In the genomic region with DNA sequence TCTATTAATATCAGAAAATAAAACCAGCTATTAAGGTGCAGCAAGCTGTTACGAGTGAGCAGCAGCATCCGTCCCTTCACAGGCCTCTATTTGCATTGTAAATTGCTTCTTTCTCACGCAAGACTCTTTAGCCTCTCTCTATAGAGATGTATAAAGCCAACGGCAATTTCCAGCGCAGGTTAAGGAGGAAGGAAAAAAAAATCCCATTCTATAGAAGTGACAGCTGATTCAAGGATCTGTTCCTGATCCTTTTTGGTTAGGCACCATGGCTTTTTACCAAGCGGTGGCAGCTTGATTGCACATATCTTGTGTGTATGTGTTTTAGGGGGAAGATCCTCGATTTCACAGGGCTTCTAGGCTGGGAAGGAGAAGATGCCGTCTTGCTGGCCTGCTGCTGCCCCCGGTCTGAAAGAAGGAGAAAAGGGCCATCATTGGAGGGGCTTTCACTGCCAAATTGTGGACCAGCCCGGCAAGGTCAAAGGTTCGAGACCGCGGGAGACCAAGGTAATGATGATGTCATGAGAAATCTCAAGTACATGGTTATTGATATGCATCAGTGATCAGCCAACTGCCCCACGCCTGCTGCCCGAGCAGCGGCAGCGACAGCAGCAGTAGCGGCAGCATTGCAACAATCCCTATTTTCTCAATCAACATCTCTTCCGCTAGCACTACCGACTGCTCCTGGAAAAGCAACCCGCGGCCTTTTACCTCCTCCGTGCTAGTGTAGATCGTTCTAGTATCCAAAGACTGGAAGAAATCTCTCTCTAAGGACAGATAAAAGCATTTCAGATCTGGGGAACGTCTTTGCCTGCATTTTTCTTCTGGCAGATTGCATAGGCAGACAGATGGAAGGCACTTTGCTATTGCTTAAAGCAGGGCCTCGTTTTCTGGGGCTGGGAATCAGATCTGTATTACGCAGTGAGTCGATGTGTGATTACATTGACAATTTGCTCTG, we compare ENCODE assay signal across 8 cellular contexts.
DNase-seq lines count a peak whose midpoint lies in the region; ATAC-seq and TF ChIP-seq lines count a peak whose summit lies in the region.

No MANE protein-coding gene starts in this region.

- H3K27ac ChIP-seq in BLaER1: no peak overlapping the region
- no peak overlapping the region for H3K27ac ChIP-seq in SU-DHL-6 (ENCODE audit: low read depth, low read length)
- no peak overlapping the region for H3K27ac ChIP-seq in urinary bladder (ENCODE audit: low read depth)

- TF ChIP-seq CTCF in SU-DHL-6 (IDR thresholded peaks at IDR 0.05; ENCODE audit: insufficient read depth, low read length, poor library complexity, severe bottlenecking): no peak

- H3K4me3 ChIP-seq in BLaER1 (no peak overlapping the region), SU-DHL-6 (ENCODE audit: insufficient read depth, low read length, poor library complexity, severe bottlenecking) (peak overlapping the region; percentile 78), iPS-11a (ENCODE audit: low read depth, low read length) (peak overlapping the region; percentile 37), urinary bladder (ENCODE audit: low read depth, low read length) (peak overlapping the region; percentile 28)

- WGBS in urinary bladder: 6% methylated on average over 28 of the region's 28 CpGs

- no peak overlapping the region for H3K9ac ChIP-seq in BLaER1
- H3K9ac ChIP-seq in SU-DHL-6 (ENCODE audit: low read length): peak overlapping the region; percentile 60

- H3K9me3 ChIP-seq in BLaER1 (peaks cover 8% of the 10 kb centered on the region; the same call in 1 of the 2 replicates), SU-DHL-6 (ENCODE audit: insufficient read depth, low read length) (no peaks in the 10 kb centered on the region)

- peak overlapping the region; percentile 27; the same call in 1 of the 2 replicates for H3K4me2 ChIP-seq in BLaER1
- H3K4me2 ChIP-seq in SU-DHL-6 (ENCODE audit: low read depth, low read length, poor library complexity, severe bottlenecking): peak overlapping the region; percentile 79

- no peak for DNase-seq in stimulated activated CD4-positive, alpha-beta T cell treated with anti-CD3 and anti-CD28 coated beads, Interleukin-1b, Interleukin-23, amount 100 ng/mL, for 48 hours
- no peak for DNase-seq in D341Med (ENCODE audit: low spot score)

- no peaks in the 10 kb centered on the region for H3K79me2 ChIP-seq in SU-DHL-6 (ENCODE audit: insufficient read depth, low read length)

- H4K20me1 ChIP-seq in BLaER1 (peaks cover 99% of the 10 kb centered on the region), SU-DHL-6 (ENCODE audit: low read depth, low read length) (no peaks in the 10 kb centered on the region)

- peaks cover 5% of the 10 kb centered on the region; the same call in 1 of the 2 replicates for H3F3A ChIP-seq in SU-DHL-6 (ENCODE audit: insufficient read depth)

- ATAC-seq in GM19025 (IDR thresholded peaks at IDR 0.05; ENCODE audit: low read depth, unreplicated experiment) (peak; percentile 63), HG03108 (IDR thresholded peaks at IDR 0.05; ENCODE audit: unreplicated experiment) (peak; percentile 46)

- H3K9me2 ChIP-seq in SU-DHL-6 (replicated peaks; ENCODE audit: insufficient read depth, low read length): no peaks in the 10 kb centered on the region

- no peaks in the 10 kb centered on the region; the same call in 1 of the 2 replicates for H3K4me1 ChIP-seq in BLaER1
- H3K4me1 ChIP-seq in urinary bladder (ENCODE audit: insufficient read depth): no peaks in the 10 kb centered on the region

- peak overlapping the region; percentile 98 for H2AFZ ChIP-seq in SU-DHL-6 (ENCODE audit: low read depth, low read length, severe bottlenecking)

- H3K27me3 ChIP-seq in BLaER1: peaks cover 100% of the 10 kb centered on the region
- H3K27me3 ChIP-seq in SU-DHL-6 (ENCODE audit: low read length): no peaks in the 10 kb centered on the region

- H3K36me3 ChIP-seq in BLaER1 (no peaks in the 10 kb centered on the region), SU-DHL-6 (ENCODE audit: low read length) (no peaks in the 10 kb centered on the region), urinary bladder (ENCODE audit: insufficient read depth) (no peaks in the 10 kb centered on the region)
